In genomic region chr3:133448478-133449122, GRCh38 we compare ENCODE assay signal across 8 cellular contexts. TPM values are rescaled to one million over a fixed set of nuclear protein-coding genes. Genes with fewer than 3 reads are reported as not detected.
A peak's percentile ranks its signal among the peaks of the same experiment; 100 is the strongest.
DNase-seq lines count a peak whose midpoint lies in the region; ATAC-seq lines count a peak whose summit lies in the region.
"Had no signal": no experiment of that assay in that cellular context is flagged by ENCODE, and none has a peak within 500 bp of the region (broad histone marks: within the 10 kb centered on the region; RNA-seq: fewer than 3 reads in every experiment).

No MANE protein-coding gene starts in this region.

- no peak overlapping the region for H4K8ac ChIP-seq in trophoblast cell (ENCODE audit: low read depth, low read length)

- POLR2A ChIA-PET in T-cell (lab: Charles Lee) = interaction anchor here in 1 of 2 donors (0.7 kb wide), 1 partner anchor 38 kb away, joined by 3 read pairs; no protein-coding TSS in a partner anchor

- peaks cover 13 to 21% of the 10 kb centered on the region in 2 experiments for H3K4me1 ChIP-seq in trophoblast cell (ENCODE audit: control insufficient read depth in 1 of 2, insufficient read depth in 2 of 2, low read length in 2 of 2)

- no peak overlapping the region for H3K9ac ChIP-seq in trophoblast cell (ENCODE audit: low read length)

- H3K4me3 Mint-ChIP-seq in T-cell = peak overlapping the region in 2 of 3 donors; percentile 2 to 7

- no peak overlapping the region for H3K18ac ChIP-seq in trophoblast cell (ENCODE audit: low read length)

- peak; percentile 89 for ATAC-seq in HG03039 (IDR thresholded peaks at IDR 0.05; ENCODE audit: unreplicated experiment)
- peak; percentile 56 to 67 (median 65) for ATAC-seq in T-cell (replicated peaks in 1 of 4)

- H3K4ac ChIP-seq in trophoblast cell (ENCODE audit: low read depth, low read length) = no peak overlapping the region

- no peak overlapping the region for H4K12ac ChIP-seq in trophoblast cell (ENCODE audit: low read depth, low read length)

- H2BK5ac ChIP-seq in trophoblast cell (ENCODE audit: low read depth, low read length, poor library complexity) = no peak overlapping the region

- no peak overlapping the region for H3K4me2 ChIP-seq in trophoblast cell (ENCODE audit: low read length)

- no peaks in the 10 kb centered on the region for H3K36me3 Mint-ChIP-seq in T-cell

- H3K23ac ChIP-seq in trophoblast cell (ENCODE audit: low read length) = no peak overlapping the region

- no CpG with 5 or more reads among the region's 4 CpGs for WGBS in trophoblast cell (ENCODE audit: extremely low coverage, insufficient coverage, insufficient read length)

- no peak overlapping the region for H2AFZ ChIP-seq in trophoblast cell (ENCODE audit: insufficient read depth, low read length, poor library complexity)

- H2AK5ac ChIP-seq in trophoblast cell (ENCODE audit: low read length) = no peak overlapping the region

- H3K27ac Mint-ChIP-seq in T-cell = peak overlapping the region; percentile 86 to 89

- no peaks in the 10 kb centered on the region for H3K9me3 ChIP-seq in trophoblast cell (ENCODE audit: insufficient read depth, low read depth, low read length)

- H3K14ac ChIP-seq in trophoblast cell (ENCODE audit: low read length) = no peak overlapping the region

- H2BK120ac ChIP-seq in trophoblast cell (ENCODE audit: insufficient read depth, low read length, poor library complexity) = peak overlapping the region; percentile 33

- H3K79me1 ChIP-seq in trophoblast cell (ENCODE audit: low read length) = peaks cover 12% of the 10 kb centered on the region

- peaks cover 2% of the 10 kb centered on the region for H3K79me2 ChIP-seq in trophoblast cell (ENCODE audit: control insufficient read depth, insufficient read depth, low read length, poor library complexity)

- no peak overlapping the region for H3K27ac ChIP-seq in trophoblast cell (ENCODE audit: low read depth, low read length)

- CTCF ChIA-PET in T-cell (lab: Charles Lee) = interaction anchor here in 1 of 2 donors (0.5 kb wide), 1 partner anchor 22 kb away, joined by 3 read pairs; no protein-coding TSS in a partner anchor

- H3K27me3 Mint-ChIP-seq in T-cell = no peaks in the 10 kb centered on the region

- H2BK12ac ChIP-seq in trophoblast cell (ENCODE audit: low read length) = peak overlapping the region; percentile 77

- H3K9me3 Mint-ChIP-seq in T-cell = no peaks in the 10 kb centered on the region

- H4K91ac ChIP-seq in trophoblast cell (ENCODE audit: low read depth, low read length) = peak overlapping the region; percentile 57

- peak; percentile 70 for DNase-seq in GM19240 (ENCODE audit: insufficient read length, low spot score)
- DNase-seq in T-cell = peak in 18 of 34 experiments; percentile 2 to 40 (median 12)
- no peak for DNase-seq in trophoblast cell
- no peak for DNase-seq in D341Med (ENCODE audit: low spot score)
- no peak for DNase-seq in H7
- DNase-seq in NCI-H2196 treated with DMSO at 0.1 percent for 48 hours (lab: John Stamatoyannopoulos, UW; ENCODE audit: unreplicated experiment) = no peak

- H3K4me1 Mint-ChIP-seq in T-cell = peaks cover 21 to 34% (median 26%) of the 10 kb centered on the region in 3 donors

- H3K4me3 ChIP-seq in trophoblast cell (ENCODE audit: low read depth, low read length) (no peak overlapping the region), H7 (ENCODE audit: insufficient read depth, low read depth, low read length) (no peak overlapping the region)

- H3K27me3 ChIP-seq in trophoblast cell (ENCODE audit: insufficient read depth, low read length) (no peaks in the 10 kb centered on the region), H7 (ENCODE audit: control insufficient read depth, insufficient read depth, low read length) (no peaks in the 10 kb centered on the region)

- H3K36me3 ChIP-seq in trophoblast cell (ENCODE audit: control insufficient read depth in 1 of 2, insufficient read depth in 2 of 2, low read length in 2 of 2) (no peaks in the 10 kb centered on the region), H7 (replicated peaks; ENCODE audit: control insufficient read depth, insufficient read depth, low read length) (no peaks in the 10 kb centered on the region)

RNA-seq across cellular contexts. Expression of gene BFSP2, which starts 48.7 kb away (rescaled TPM):
- total RNA-seq in T-cell = under 1 TPM in 1 of 5 donors, not detected in 4; 0.98 TPM
- polyA plus RNA-seq in trophoblast cell (2013) = not detected in 2 replicates
- not detected in 2 replicates for total RNA-seq in H7 (2014; rRNA removed; shearing (Covaris generic))
- total RNA-seq: glomerular endothelial cell had no signal

Comparison
In these comparisons a context has a peak if more than half of its experiments do, and no peak if none do; other contexts are left out.
1. DNase-seq: peak in GM19240 (single experiment) and T-cell (18 of 34); none in trophoblast cell (0 of 2), D341Med (single experiment), H7 (single experiment) and NCI-H2196 treated with DMSO at 0.1 percent for 48 hours (single experiment).